ENCODE assay signal across 16 cellular contexts in genomic region chr17:17768415-17769088, GRCh38.
DNase-seq lines count a peak whose midpoint lies in the region; ATAC-seq, FAIRE-seq and TF ChIP-seq lines count a peak whose summit lies in the region.
"Had no signal": no experiment of that assay in that cellular context is flagged by ENCODE, and none has a peak within 500 bp of the region (broad histone marks: within the 10 kb centered on the region; RNA-seq: fewer than 3 reads in every experiment).

No MANE protein-coding gene starts in this region.

- H3K36me3 Mint-ChIP-seq in stimulated activated effector memory CD8-positive, alpha-beta T cell treated with anti-CD3 and anti-CD28 coated beads, Interleukin-12 subunit alpha, Interleukin-12 subunit beta, amount 100 ng/mL, for 72 hours = no peaks in the 10 kb centered on the region
- H3K36me3 Mint-ChIP-seq in T-helper 2 cell treated with Interferon-gamma antibody and Interleukin-4, amounts not matched to agents 5 μg/mL and 100 μg/mL, for 36 hours (ENCODE audit: low read depth) = no peaks in the 10 kb centered on the region

- H3K4me1 Mint-ChIP-seq in stimulated activated effector memory CD8-positive, alpha-beta T cell treated with anti-CD3 and anti-CD28 coated beads, Interleukin-12 subunit alpha, Interleukin-12 subunit beta, amount 100 ng/mL, for 72 hours = peaks cover 44% of the 10 kb centered on the region
- H3K4me1 Mint-ChIP-seq in T-helper 2 cell treated with Interferon-gamma antibody and Interleukin-4, amounts not matched to agents 5 μg/mL and 100 μg/mL, for 36 hours (ENCODE audit: low read depth) = peaks cover 11% of the 10 kb centered on the region

- no peak overlapping the region for H3K4me3 Mint-ChIP-seq in stimulated activated effector memory CD8-positive, alpha-beta T cell treated with anti-CD3 and anti-CD28 coated beads, Interleukin-12 subunit alpha, Interleukin-12 subunit beta, amount 100 ng/mL, for 72 hours
- H3K4me3 Mint-ChIP-seq in T-helper 2 cell treated with Interferon-gamma antibody and Interleukin-4, amounts not matched to agents 5 μg/mL and 100 μg/mL, for 36 hours = no peak overlapping the region
- H3K4me3 Mint-ChIP-seq: activated naive CD8-positive, alpha-beta T cell treated with anti-CD3 and anti-CD28 coated beads, Interleukin-2, amount 10 ng/mL, durations not matched to agents 7 days and 5 days; T-helper 17 cell had no signal

- TF ChIP-seq CTCF in adrenal gland (IDR thresholded peaks at IDR 0.05) (no peak), kidney (IDR thresholded peaks at IDR 0.05; ENCODE audit: borderline replicate concordance, extremely low read depth, insufficient read depth) (no peak)

- 33 to 50% (median 42%) methylated on average over 11 to 14 of the region's 14 CpGs for WGBS in adrenal gland, 4 donors

- ATAC-seq in stimulated activated effector memory CD8-positive, alpha-beta T cell treated with anti-CD3 and anti-CD28 coated beads, Interleukin-12 subunit alpha, Interleukin-12 subunit beta, amount 100 ng/mL, for 72 hours = no peak
- ATAC-seq in HG03432 (IDR thresholded peaks at IDR 0.05; ENCODE audit: unreplicated experiment) = no peak
- ATAC-seq: T-helper 17 cell had no signal

- H3K9me3 ChIP-seq in adrenal gland (replicated peaks in 1 of 3) (no peaks in the 10 kb centered on the region), kidney (ENCODE audit: control insufficient read depth in 1 of 2, low read length in 2 of 2) (no peaks in the 10 kb centered on the region)
- H3K9me3 ChIP-seq: Caco-2 had no signal

- peak; percentile 41 for DNase-seq in NCI-H1092 treated with DMSO at 0.1 percent for 48 hours (lab: John Stamatoyannopoulos, UW)
- DNase-seq in NCI-H1092 (lab: John Stamatoyannopoulos, UW) = no peak
- peak in 4 of 7 donors; percentile 49 to 72 (median 58) for DNase-seq in adrenal gland
- DNase-seq in kidney = peak; percentile 79
- no peak for DNase-seq in stimulated activated effector memory CD8-positive, alpha-beta T cell treated with anti-CD3 and anti-CD28 coated beads, Interleukin-12 subunit alpha, Interleukin-12 subunit beta, amount 100 ng/mL, for 72 hours (ENCODE audit: low spot score in 2 of 2)
- DNase-seq in T-helper 2 cell treated with Interferon-gamma antibody and Interleukin-4, amounts not matched to agents 5 μg/mL and 100 μg/mL, for 36 hours (ENCODE audit: low spot score) = no peak
- DNase-seq in HCEC 1CT = no peak
- DNase-seq: activated naive CD8-positive, alpha-beta T cell treated with anti-CD3 and anti-CD28 coated beads, Interleukin-2, amount 10 ng/mL, durations not matched to agents 7 days and 5 days; Caco-2; effector CD8-positive, alpha-beta T cell; NCI-H146; OCI-M1; retina; T-helper 17 cell had no signal

- no peak overlapping the region for H3K9ac ChIP-seq in kidney (ENCODE audit: low read length in 2 of 2)

- H3K4me1 ChIP-seq in adrenal gland (replicated peaks in 1 of 2) = peaks cover 11 to 63% of the 10 kb centered on the region in 2 donors
- H3K4me1 ChIP-seq in kidney (ENCODE audit: control insufficient read depth in 1 of 2, insufficient read depth in 1 of 2, low read depth in 1 of 2, low read length in 2 of 2) = peaks cover 4 to 42% of the 10 kb centered on the region in 2 donors
- H3K4me1 ChIP-seq: Caco-2 had no signal

- no peak for TF ChIP-seq POLR2A in adrenal gland (IDR thresholded peaks at IDR 0.05)

- H3K4me3 ChIP-seq in adrenal gland = no peak overlapping the region
- no peak overlapping the region for H3K4me3 ChIP-seq in kidney (ENCODE audit: low read length in 2 of 2)

- H3K36me3 ChIP-seq in adrenal gland (replicated peaks in 1 of 2) (no peaks in the 10 kb centered on the region), kidney (ENCODE audit: control insufficient read depth in 1 of 2, insufficient read depth in 2 of 2, low read length in 2 of 2) (no peaks in the 10 kb centered on the region)

- intact Hi-C loops in adrenal gland (cut with DNase I) (loop anchor here in 1 of 2 donors (10.0 kb wide), 1 partner anchor 84 kb away; the partner anchor contains the start of gene RAI1), kidney (cut with DNase I) (no loop called here)

- no peaks in the 10 kb centered on the region for H3K27me3 ChIP-seq in adrenal gland

- H3K9me3 Mint-ChIP-seq in stimulated activated effector memory CD8-positive, alpha-beta T cell treated with anti-CD3 and anti-CD28 coated beads, Interleukin-12 subunit alpha, Interleukin-12 subunit beta, amount 100 ng/mL, for 72 hours = no peaks in the 10 kb centered on the region
- H3K9me3 Mint-ChIP-seq in T-helper 2 cell treated with Interferon-gamma antibody and Interleukin-4, amounts not matched to agents 5 μg/mL and 100 μg/mL, for 36 hours = no peaks in the 10 kb centered on the region
- H3K9me3 Mint-ChIP-seq: activated naive CD8-positive, alpha-beta T cell treated with anti-CD3 and anti-CD28 coated beads, Interleukin-2, amount 10 ng/mL, durations not matched to agents 7 days and 5 days had no signal

- no peak for FAIRE-seq in kidney (lab: Jason Lieb, UNC)

- peak overlapping the region in 3 of 5 donors; percentile 1 to 68 (median 1) for H3K27ac ChIP-seq in adrenal gland
- H3K27ac ChIP-seq in kidney (ENCODE audit: low read depth in 2 of 2, low read length in 2 of 2) = peak overlapping the region in 1 of 2 donors; percentile 32
- H3K27ac ChIP-seq: 22Rv1 had no signal

- H3K27me3 Mint-ChIP-seq in T-helper 2 cell treated with Interferon-gamma antibody and Interleukin-4, amounts not matched to agents 5 μg/mL and 100 μg/mL, for 36 hours (ENCODE audit: low read depth) = no peaks in the 10 kb centered on the region
- H3K27me3 Mint-ChIP-seq: activated naive CD8-positive, alpha-beta T cell treated with anti-CD3 and anti-CD28 coated beads, Interleukin-2, amount 10 ng/mL, durations not matched to agents 7 days and 5 days; T-helper 17 cell had no signal

- H3K27ac Mint-ChIP-seq in stimulated activated effector memory CD8-positive, alpha-beta T cell treated with anti-CD3 and anti-CD28 coated beads, Interleukin-12 subunit alpha, Interleukin-12 subunit beta, amount 100 ng/mL, for 72 hours = peak overlapping the region; percentile 73
- H3K27ac Mint-ChIP-seq in T-helper 2 cell treated with Interferon-gamma antibody and Interleukin-4, amounts not matched to agents 5 μg/mL and 100 μg/mL, for 36 hours = no peak overlapping the region
- H3K27ac Mint-ChIP-seq: activated naive CD8-positive, alpha-beta T cell treated with anti-CD3 and anti-CD28 coated beads, Interleukin-2, amount 10 ng/mL, durations not matched to agents 7 days and 5 days; T-helper 17 cell had no signal

Comparison
In these comparisons a context has a peak if more than half of its experiments do, and no peak if none do; other contexts are left out.
1. DNase-seq: peak in NCI-H1092 treated with DMSO at 0.1 percent for 48 hours (single experiment), adrenal gland (4 of 7) and kidney (single experiment); none in NCI-H1092 (single experiment), stimulated activated effector memory CD8-positive, alpha-beta T cell treated with anti-CD3 and anti-CD28 coated beads, Interleukin-12 subunit alpha, Interleukin-12 subunit beta, amount 100 ng/mL, for 72 hours (0 of 2), T-helper 2 cell treated with Interferon-gamma antibody and Interleukin-4, amounts not matched to agents 5 μg/mL and 100 μg/mL, for 36 hours (single experiment) and HCEC 1CT (single experiment).